Comparison of ENCODE assay signal across 19 cellular contexts in genomic region chr7:7188742-7189141, GRCh38. TPM values are rescaled to one million over a fixed set of nuclear protein-coding genes. Genes with fewer than 3 reads are reported as not detected.
A peak's percentile ranks its signal among the peaks of the same experiment; 100 is the strongest.
DNase-seq lines count a peak whose midpoint lies in the region; ATAC-seq and TF ChIP-seq lines count a peak whose summit lies in the region.
"Had no signal": no experiment of that assay in that cellular context is flagged by ENCODE, and none has a peak within 500 bp of the region (broad histone marks: within the 10 kb centered on the region; RNA-seq: fewer than 3 reads in every experiment).

No MANE protein-coding gene starts in this region.

- CTCF ChIA-PET in CD8-positive, alpha-beta T cell (lab: Charles Lee), result interaction anchor here (0.9 kb wide), 1 partner anchor 12 kb away, joined by 3 read pairs; no protein-coding TSS in a partner anchor
- CTCF ChIA-PET in SK-N-SH (lab: Yijun Ruan, JAX), result interaction anchor here (1.0 kb wide), 1 partner anchor 13 kb away, joined by 3 read pairs; no protein-coding TSS in a partner anchor

- H2AFZ ChIP-seq in KMS-11 (ENCODE audit: low read depth) (no peak overlapping the region), osteoblast (ENCODE audit: low read length) (no peak overlapping the region), SK-N-SH (ENCODE audit: low read depth) (no peak overlapping the region)

- peaks cover 37% of the 10 kb centered on the region for H3K4me1 Mint-ChIP-seq in CD8-positive, alpha-beta T cell (ENCODE audit: low read depth)
- H3K4me1 Mint-ChIP-seq in memory B cell, result peaks cover 32% of the 10 kb centered on the region

- H4K20me1 ChIP-seq in KMS-11 (ENCODE audit: insufficient read depth), result no peaks in the 10 kb centered on the region
- peaks cover 52% of the 10 kb centered on the region for H4K20me1 ChIP-seq in osteoblast (ENCODE audit: insufficient read depth, low read length)
- H4K20me1 ChIP-seq in SK-N-SH (ENCODE audit: insufficient read depth), result no peaks in the 10 kb centered on the region

- H3K4me3 Mint-ChIP-seq in CD8-positive, alpha-beta T cell, result no peak overlapping the region
- no peak overlapping the region for H3K4me3 Mint-ChIP-seq in memory B cell
- H3K4me3 Mint-ChIP-seq: CD4-positive, CD25-positive, alpha-beta regulatory T cell had no signal

- no peaks in the 10 kb centered on the region for H3K27me3 ChIP-seq in CD8-positive, alpha-beta T cell (ENCODE audit: insufficient read depth, low read length)
- H3K27me3 ChIP-seq in KMS-11 (ENCODE audit: insufficient read depth, low read depth) (no peaks in the 10 kb centered on the region), osteoblast (ENCODE audit: insufficient read depth, low read length) (no peaks in the 10 kb centered on the region), SK-N-SH (ENCODE audit: insufficient read depth) (no peaks in the 10 kb centered on the region)
- H3K27me3 ChIP-seq: BE2C had no signal

- no peaks in the 10 kb centered on the region for H3K9me3 Mint-ChIP-seq in CD8-positive, alpha-beta T cell
- peaks cover 1% of the 10 kb centered on the region for H3K9me3 Mint-ChIP-seq in memory B cell

- ATAC-seq in CD8-positive, alpha-beta T cell, result no peak
- ATAC-seq in memory B cell (ENCODE audit: low read depth) (no peak), HG03565 (IDR thresholded peaks at IDR 0.05; ENCODE audit: unreplicated experiment) (no peak), HG02763 (IDR thresholded peaks at IDR 0.05; ENCODE audit: unreplicated experiment) (no peak)
- ATAC-seq: K562 had no signal

- no peaks in the 10 kb centered on the region for H3K36me3 ChIP-seq in CD8-positive, alpha-beta T cell (ENCODE audit: insufficient read depth, low read length)
- H3K36me3 ChIP-seq in KMS-11 (ENCODE audit: insufficient read depth) (no peaks in the 10 kb centered on the region; the same call in 1 of the 2 replicates), osteoblast (ENCODE audit: insufficient read depth, low read length) (peaks cover 20% of the 10 kb centered on the region), SK-N-SH (replicated peaks in 1 of 2; ENCODE audit: control insufficient read depth in 1 of 2, insufficient read depth in 2 of 2, low read length in 1 of 2) (peaks cover 0 to 11% of the 10 kb centered on the region in 2 experiments)
- H3K36me3 ChIP-seq: BE2C, HAP-1 had no signal

- H3K9me2 ChIP-seq in SK-N-SH, result no peaks in the 10 kb centered on the region

- H3F3A ChIP-seq in SK-N-SH (replicated peaks; ENCODE audit: insufficient read depth), result peaks cover 11% of the 10 kb centered on the region

- 93% methylated on average over 4 of the region's 4 CpGs for WGBS in SK-N-SH (ENCODE audit: low lambda C conversion rate)

- no peak for TF ChIP-seq RAD21 in SK-N-SH (IDR thresholded peaks at IDR 0.05; ENCODE audit: low read length)

- H3K27me3 Mint-ChIP-seq in CD8-positive, alpha-beta T cell (ENCODE audit: low read depth), result no peaks in the 10 kb centered on the region
- no peaks in the 10 kb centered on the region for H3K27me3 Mint-ChIP-seq in memory B cell
- H3K27me3 Mint-ChIP-seq: CD4-positive, CD25-positive, alpha-beta regulatory T cell had no signal

- H3K27ac ChIP-seq in CD8-positive, alpha-beta T cell (ENCODE audit: low read depth, low read length), result no peak overlapping the region
- no peak overlapping the region for H3K27ac ChIP-seq in KMS-11
- no peak overlapping the region for H3K27ac ChIP-seq in osteoblast (ENCODE audit: low read depth, low read length)
- H3K27ac ChIP-seq in SK-N-SH (ENCODE audit: low read depth in 2 of 2, low read length in 1 of 2), result no peak overlapping the region
- H3K27ac ChIP-seq: HL-60 had no signal

- H3K27ac Mint-ChIP-seq in CD8-positive, alpha-beta T cell, result peak overlapping the region; percentile 85
- H3K27ac Mint-ChIP-seq in memory B cell, result peak overlapping the region; percentile 36

- no peak for TF ChIP-seq CTCF in CD8-positive, alpha-beta T cell (IDR thresholded peaks at IDR 0.05)
- no peak for TF ChIP-seq CTCF in KMS-11 (conservative IDR thresholded peaks at IDR 0.05; ENCODE audit: low read depth, low read length)
- TF ChIP-seq CTCF in osteoblast (IDR thresholded peaks at IDR 0.05; ENCODE audit: extremely low read depth, low read depth, low read length), result no peak
- no peak for TF ChIP-seq CTCF in SK-N-SH (IDR thresholded peaks at IDR 0.05)

- no peaks in the 10 kb centered on the region for H3K9me3 ChIP-seq in CD8-positive, alpha-beta T cell (ENCODE audit: low read length)
- H3K9me3 ChIP-seq in osteoblast (ENCODE audit: low read depth, low read length), result no peaks in the 10 kb centered on the region
- no peaks in the 10 kb centered on the region; the same call in 1 of the 2 replicates for H3K9me3 ChIP-seq in SK-N-SH
- H3K9me3 ChIP-seq: HAP-1 had no signal

- peaks cover 27% of the 10 kb centered on the region for H3K36me3 Mint-ChIP-seq in CD8-positive, alpha-beta T cell
- peaks cover 23% of the 10 kb centered on the region for H3K36me3 Mint-ChIP-seq in memory B cell

- H3K9ac ChIP-seq in KMS-11, result no peak overlapping the region
- H3K9ac ChIP-seq in SK-N-SH, result no peak overlapping the region

- TF ChIP-seq EP300 in SK-N-SH (IDR thresholded peaks at IDR 0.05; ENCODE audit: borderline replicate concordance in 1 of 2, low read depth in 1 of 2, low read length in 1 of 2), result no peak

- H3K4me1 ChIP-seq in CD8-positive, alpha-beta T cell (ENCODE audit: insufficient read depth, low read length), result peaks cover 53% of the 10 kb centered on the region
- H3K4me1 ChIP-seq in KMS-11 (ENCODE audit: low read depth, poor library complexity, severe bottlenecking) (peaks cover 94% of the 10 kb centered on the region), osteoblast (ENCODE audit: insufficient read depth, low read length) (peaks cover 40% of the 10 kb centered on the region), SK-N-SH (ENCODE audit: control insufficient read depth in 1 of 2, insufficient read depth in 2 of 2, low read depth in 1 of 2, low read length in 1 of 2) (peaks cover 14 to 23% of the 10 kb centered on the region in 2 experiments; a peak in 3 of 4 replicates)

- intact Hi-C loops in CD8-positive, alpha-beta T cell (cut with DNase I, micrococcal nuclease), result loop anchor here (2.0 to 10.0 kb wide), 3 partner anchors 14 to 1029 kb away; no protein-coding TSS in a partner anchor

- H3K4me2 ChIP-seq in KMS-11 (0 out of 2 replicates have a peak overlapping the region, but pooled peaks have one; percentile 41), osteoblast (ENCODE audit: insufficient read depth, low read length) (peak overlapping the region; percentile 73), SK-N-SH (no peak overlapping the region)

- no peak for DNase-seq in CD8-positive, alpha-beta T cell
- no peak for DNase-seq in memory B cell (ENCODE audit: low spot score in 2 of 2)
- DNase-seq in osteoblast (ENCODE audit: insufficient read length, low spot score, missing footprints), result no peak
- DNase-seq in SK-N-SH, result no peak
- DNase-seq in NCI-H345 treated with DMSO at 0.1 percent for 48 hours (lab: John Stamatoyannopoulos, UW; ENCODE audit: unreplicated experiment), result no peak
- DNase-seq: ACHN; BE2C; C1 segment of cervical spinal cord; CD4-positive, CD25-positive, alpha-beta regulatory T cell; DMS153; DMS79; GDM1; IMR-90 had no signal

- H3K4me3 ChIP-seq in CD8-positive, alpha-beta T cell (ENCODE audit: low read depth, low read length), result no peak overlapping the region
- H3K4me3 ChIP-seq in KMS-11 (IDR thresholded peaks at IDR 0.05; ENCODE audit: insufficient read depth, low read depth, low read length) (no peak overlapping the region), osteoblast (ENCODE audit: insufficient read depth, low read length) (no peak overlapping the region), SK-N-SH (ENCODE audit: low read depth in 2 of 2, low read length in 1 of 2) (no peak overlapping the region)
- H3K4me3 ChIP-seq: HAP-1, K562 had no signal

- POLR2A ChIA-PET in CD8-positive, alpha-beta T cell (lab: Charles Lee), result no interaction called here
- POLR2A ChIA-PET in SK-N-SH (lab: Yijun Ruan, JAX), result no interaction called here

- peaks cover 97% of the 10 kb centered on the region for H3K79me2 ChIP-seq in KMS-11 (ENCODE audit: insufficient read depth, low read depth)
- peaks cover 99% of the 10 kb centered on the region for H3K79me2 ChIP-seq in osteoblast (ENCODE audit: insufficient read depth, low read length)
- H3K79me2 ChIP-seq in SK-N-SH (ENCODE audit: insufficient read depth), result peaks cover 88% of the 10 kb centered on the region

TF ChIP-seq in SK-N-SH, 30 proteins besides CTCF, POLR2A, EP300 and RAD21 (continues in another document):
- TF ChIP-seq, protein P1, sequence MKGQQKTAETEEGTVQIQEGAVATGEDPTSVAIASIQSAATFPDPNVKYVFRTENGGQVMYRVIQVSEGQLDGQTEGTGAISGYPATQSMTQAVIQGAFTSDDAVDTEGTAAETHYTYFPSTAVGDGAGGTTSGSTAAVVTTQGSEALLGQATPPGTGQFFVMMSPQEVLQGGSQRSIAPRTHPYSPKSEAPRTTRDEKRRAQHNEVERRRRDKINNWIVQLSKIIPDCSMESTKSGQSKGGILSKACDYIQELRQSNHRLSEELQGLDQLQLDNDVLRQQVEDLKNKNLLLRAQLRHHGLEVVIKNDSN (IDR thresholded peaks at IDR 0.05; ENCODE audit: borderline replicate concordance, low read depth), result no peak
- TF ChIP-seq POLR2AphosphoS5 (IDR thresholded peaks at IDR 0.05; ENCODE audit: low read depth, low read length), result no peak

RNA-seq across cellular contexts. Expression of gene C1GALT1, which starts 6.4 kb away (rescaled TPM):
- total RNA-seq in CD8-positive, alpha-beta T cell, result 10 to 100 TPM; 57.4 to 60.7 TPM
- 108 and 137 TPM in 2 replicates for total RNA-seq in osteoblast
- 15.2 and 16.4 TPM in 2 replicates for polyA plus RNA-seq in SK-N-SH (2012; rRNA removed)
- polyA plus RNA-seq in SK-N-SH (2012; cell fraction: cytosol; rRNA removed), result 21.5 and 25.5 TPM in 2 replicates
- polyA plus RNA-seq in SK-N-SH (2012; cell fraction: nucleus; rRNA removed), result 10.5 and 18.6 TPM in 2 replicates
